In the genomic region with DNA sequence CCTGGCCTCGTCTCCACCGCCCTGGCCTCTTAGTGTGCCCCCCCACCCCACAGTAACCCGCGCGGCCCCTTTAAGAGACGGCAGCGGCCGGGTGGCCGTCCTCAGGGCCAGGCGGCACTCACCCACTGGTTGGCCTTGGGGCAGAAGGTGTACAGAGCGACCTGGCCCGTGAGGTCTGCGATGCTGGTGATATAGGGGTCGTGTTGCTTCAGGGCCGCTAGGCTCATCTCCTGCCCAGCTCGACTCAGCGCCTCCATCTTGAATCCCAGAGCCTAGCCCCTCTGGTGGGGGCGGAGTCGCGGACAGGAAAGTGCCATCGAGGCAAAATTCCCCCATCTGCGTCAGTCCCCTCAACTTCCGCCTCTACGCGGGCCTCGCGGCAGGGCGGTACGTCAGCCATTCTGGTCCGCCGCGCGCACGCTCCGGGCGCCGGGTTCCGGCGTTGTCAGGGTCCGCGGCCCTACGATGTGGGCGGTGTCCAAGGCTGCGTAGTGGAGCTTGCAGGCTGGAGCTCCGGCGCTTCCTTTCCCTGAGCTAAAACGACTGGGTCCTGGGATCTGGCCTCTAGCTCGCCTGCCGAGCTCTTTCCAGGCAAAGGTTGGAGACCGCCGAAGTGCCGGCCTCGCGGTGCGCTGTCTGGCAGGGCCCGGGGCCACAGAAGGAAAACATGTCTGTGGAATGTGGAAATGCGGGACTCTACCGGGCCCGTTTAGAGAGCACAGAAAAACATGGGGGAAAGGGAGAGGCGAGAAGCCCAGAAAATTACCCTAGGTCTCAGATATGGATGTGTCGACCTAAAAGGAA, we compare ENCODE assay signal across 8 cellular contexts. TPM values are rescaled to one million over a fixed set of nuclear protein-coding genes. Genes with fewer than 3 reads are reported as not detected.
DNase-seq lines count a peak whose midpoint lies in the region; TF ChIP-seq lines count a peak whose summit lies in the region.

A gene (minus strand): TSS at position 283 of the 804 bp plus-strand sequence. CDS start 26 bp downstream, at position 257.

- DNase-seq in H7 (peak; percentile 96), M059J (ENCODE audit: low read depth) (peak; percentile 89), SIG-M5 (lab: John Stamatoyannopoulos, UW) (peak; percentile 85), activated gamma-delta T cell (lab: John Stamatoyannopoulos, UW) (peak; percentile 86), fibroblast of villous mesenchyme (ENCODE audit: low read depth) (peak; percentile 98), neural crest cell (ENCODE audit: low read depth, low spot score) (peak; percentile 96)

- H3K9ac ChIP-seq in ES-I3 (ENCODE audit: low read depth, low read length) (peak within 1 kb of the TSS; percentile 97), stomach smooth muscle (ENCODE audit: low read length in 2 of 2) (peak within 1 kb of the TSS; percentile 97 to 98)

- H3K27me3 ChIP-seq in H7 (ENCODE audit: control insufficient read depth, insufficient read depth, low read length) (no peaks in the 10 kb centered on the region), stomach smooth muscle (ENCODE audit: control insufficient read depth in 1 of 2, insufficient read depth in 2 of 2, low read length in 2 of 2) (no peaks in the 10 kb centered on the region)

- peak within 1 kb of the TSS; percentile 95 for H3K27ac ChIP-seq in stomach smooth muscle (ENCODE audit: low read length)

- H3K4me3 ChIP-seq in H7 (ENCODE audit: insufficient read depth, low read depth, low read length) (peak within 1 kb of the TSS; percentile 82), fibroblast of villous mesenchyme (ENCODE audit: low read depth, low read length) (peak within 1 kb of the TSS; percentile 94), stomach smooth muscle (ENCODE audit: low read length in 2 of 2) (peak within 1 kb of the TSS; percentile 81 to 97)

- H3K27ac Mint-ChIP-seq in neural crest cell (ENCODE audit: unreplicated experiment) = peak within 1 kb of the TSS; percentile 100

- H3K4me1 ChIP-seq in ES-I3 (ENCODE audit: insufficient read depth, low read length) (no peaks in the 10 kb centered on the region), stomach smooth muscle (ENCODE audit: control insufficient read depth, insufficient read depth, low read length) (no peaks in the 10 kb centered on the region)

- TF ChIP-seq CTCF in fibroblast of villous mesenchyme (IDR thresholded peaks at IDR 0.05; ENCODE audit: insufficient read depth, low read depth, low read length) = no peak
- TF ChIP-seq CTCF in neural crest cell (conservative IDR thresholded peaks at IDR 0.05) = no peak

- no peaks in the 10 kb centered on the region for H3K9me3 Mint-ChIP-seq in neural crest cell

- peaks cover 48% of the 10 kb centered on the region for H3K4me1 Mint-ChIP-seq in neural crest cell

- peak within 1 kb of the TSS; percentile 99 for H3K4me3 Mint-ChIP-seq in neural crest cell

- H3K27me3 Mint-ChIP-seq in neural crest cell (ENCODE audit: low read depth) = no peaks in the 10 kb centered on the region

- no peaks in the 10 kb centered on the region for H3K36me3 Mint-ChIP-seq in neural crest cell (ENCODE audit: low read depth)

- no peaks in the 10 kb centered on the region for H3K9me3 ChIP-seq in ES-I3 (ENCODE audit: control insufficient read depth, insufficient read depth, low read length)
- H3K9me3 ChIP-seq in stomach smooth muscle (ENCODE audit: control insufficient read depth in 2 of 2, low read length in 2 of 2) = no peaks in the 10 kb centered on the region

- H3K36me3 ChIP-seq in ES-I3 (ENCODE audit: insufficient read depth, low read length) = 0 out of 2 replicates have a peak, but pooled peaks cover 1% of the 10 kb centered on the region
- H3K36me3 ChIP-seq in H7 (replicated peaks; ENCODE audit: control insufficient read depth, insufficient read depth, low read length) = no peaks in the 10 kb centered on the region
- no peaks in the 10 kb centered on the region for H3K36me3 ChIP-seq in stomach smooth muscle (ENCODE audit: control insufficient read depth in 2 of 2, insufficient read depth in 2 of 2, low read length in 2 of 2)

RNA-seq across cellular contexts. Expression of the gene that starts here (rescaled TPM):
- 12.9 and 15.9 TPM in 2 replicates for total RNA-seq in H7 (2014; rRNA removed; shearing (Covaris generic))
- 9.0 and 16.5 TPM in 2 replicates for total RNA-seq in M059J (2014; rRNA removed; shearing (Covaris generic))
- 12.9 and 19.9 TPM in 2 replicates for total RNA-seq in fibroblast of villous mesenchyme
- total RNA-seq in neural crest cell = 30.0 and 30.6 TPM in 2 replicates

Comparison
In these comparisons a context has a peak if more than half of its experiments do, and no peak if none do; other contexts are left out.
1. Peak in every context shown above with its lines: DNase-seq, H3K4me3 ChIP-seq and H3K27ac ChIP-seq.